In genomic region chr2:231113489-231113888, GRCh38 we compare ENCODE assay signal across 3 cellular contexts.
A peak's percentile ranks its signal among the peaks of the same experiment; 100 is the strongest.
TF ChIP-seq lines count a peak whose summit lies in the region.

No MANE protein-coding gene starts in this region.

TF ChIP-seq in GM12891, 5 proteins besides CTCF, POLR2A, EP300 and RAD21:
- TF ChIP-seq TAF1 (IDR thresholded peaks at IDR 0.05; ENCODE audit: low read depth, low read length) (no peak), POLR2AphosphoS5 (IDR thresholded peaks at IDR 0.05; ENCODE audit: low read depth, low read length) (no peak), POU2F2 (IDR thresholded peaks at IDR 0.05; ENCODE audit: low read depth, low read length) (no peak), SPI1 (IDR thresholded peaks at IDR 0.05; ENCODE audit: low read depth, low read length) (no peak), PAX5 (IDR thresholded peaks at IDR 0.05; ENCODE audit: insufficient read depth, low read length, severe bottlenecking) (no peak)

TF ChIP-seq in HEK293, 187 proteins besides CTCF, POLR2A, EP300 and RAD21:
- no peak for TF ChIP-seq KLF1 (tag by site-specific recombination; IDR thresholded peaks at IDR 0.05)
- peak; percentile 56 for TF ChIP-seq ZNF146 (tag by site-specific recombination; IDR thresholded peaks at IDR 0.05)

TF ChIP-seq in H1, 55 proteins besides CTCF, POLR2A, EP300 and RAD21:
- TF ChIP-seq CHD7 (IDR thresholded peaks at IDR 0.05; ENCODE audit: insufficient replicate concordance, low read length) (peak; percentile 13), SIRT6 (IDR thresholded peaks at IDR 0.05; ENCODE audit: low read length) (no peak), POU5F1 (IDR thresholded peaks at IDR 0.05; ENCODE audit: low read depth, low read length) (no peak), TEAD4 (IDR thresholded peaks at IDR 0.05; ENCODE audit: low read depth, low read length) (peak; percentile 41; the same call in 1 of the 2 replicates)
